19 cellular contexts compared by ENCODE assay signal in the genomic region with DNA sequence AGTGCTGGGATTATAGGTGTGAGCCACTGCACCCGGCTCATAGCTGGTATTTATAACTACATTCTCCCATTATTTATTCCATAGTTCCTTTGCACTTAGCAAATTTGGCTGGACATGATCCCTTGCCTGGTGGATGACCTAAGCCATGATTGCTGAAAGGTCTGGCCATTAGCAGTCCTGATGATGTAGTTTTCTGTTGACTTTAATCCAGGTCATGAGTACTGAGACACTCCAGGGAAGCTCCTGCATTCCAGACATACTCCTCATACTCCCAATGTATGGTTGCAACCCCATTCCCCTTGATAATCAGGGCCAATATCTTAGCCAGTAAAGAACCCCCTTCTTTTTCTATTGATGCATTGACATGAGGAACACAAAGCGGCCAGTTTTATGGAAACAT.
A peak's percentile ranks its signal among the peaks of the same experiment; 100 is the strongest.
DNase-seq lines count a peak whose midpoint lies in the region; ATAC-seq, FAIRE-seq and TF ChIP-seq lines count a peak whose summit lies in the region.
"Had no signal": no experiment of that assay in that cellular context is flagged by ENCODE, and none has a peak within 500 bp of the region (broad histone marks: within the 10 kb centered on the region; RNA-seq: fewer than 3 reads in every experiment).

No MANE protein-coding gene starts in this region.

- no peak for FAIRE-seq in HTR-8/SVneo (lab: Jason Lieb, UNC)
- FAIRE-seq: colon had no signal

- H3K36me3 ChIP-seq in brain microvascular endothelial cell (replicated peaks), result no peaks in the 10 kb centered on the region
- H3K36me3 ChIP-seq: gastrocnemius medialis, right atrium auricular region, transverse colon had no signal

- H3K4me3 ChIP-seq in brain microvascular endothelial cell (ENCODE audit: low read depth, low read length), result no peak overlapping the region
- H3K4me3 ChIP-seq: gastrocnemius medialis, right atrium auricular region, transverse colon had no signal

- H3K27me3 ChIP-seq in brain microvascular endothelial cell (replicated peaks), result no peaks in the 10 kb centered on the region
- H3K27me3 ChIP-seq: gastrocnemius medialis, right atrium auricular region, transverse colon had no signal

- DNase-seq in AG08396 (ENCODE audit: low spot score) (peak; percentile 27), HTR-8/SVneo (ENCODE audit: insufficient read length, low spot score) (peak; percentile 43), brain microvascular endothelial cell (peak; percentile 39), kidney tubule cell (ENCODE audit: low spot score) (peak; percentile 84), anterior cingulate cortex (lab: John Stamatoyannopoulos, UW) (no peak), NCI-H526 (lab: John Stamatoyannopoulos, UW) (no peak), NCI-H187 (lab: John Stamatoyannopoulos, UW) (no peak)
- DNase-seq: activated CD4-positive, alpha-beta T cell treated with anti-CD3 and anti-CD28 coated beads, Interleukin-2, amount 50 U/mL, for 4 hours; CD4-positive, alpha-beta memory T cell; endodermal cell; gastrocnemius medialis; left ventricle myocardium superior; NCI-H1436; stimulated activated naive B cell treated with anti-CD40 and anti-IgM and Interleukin-4, amounts not matched to agents 10 μg/mL and 1 μg/mL and 100 μg/mL, for 72 hours; T-cell; transverse colon had no signal

- no peak overlapping the region for H3K27ac ChIP-seq in brain microvascular endothelial cell
- H3K27ac ChIP-seq: gastrocnemius medialis, right atrium auricular region, transverse colon had no signal

- no peak for ATAC-seq in GM18519 (IDR thresholded peaks at IDR 0.05; ENCODE audit: low FRiP score, unreplicated experiment)
- ATAC-seq: gastrocnemius medialis; left ventricle myocardium superior; stimulated activated naive B cell treated with anti-CD40 and anti-IgM and Interleukin-4, amounts not matched to agents 10 μg/mL and 1 μg/mL and 100 μg/mL, for 72 hours; T-cell had no signal

- no peak for TF ChIP-seq CTCF in brain microvascular endothelial cell (IDR thresholded peaks at IDR 0.05; ENCODE audit: low read depth, low read length, missing control alignments)

- in situ Hi-C loops in brain microvascular endothelial cell (cut with HindIII; ENCODE audit: low pct_ligation_motif_present, low sequenced_read_pairs), result no loop called here

Comparison
In these comparisons a context has a peak if more than half of its experiments do, and no peak if none do; other contexts are left out.
1. DNase-seq: peak in AG08396 (single experiment), HTR-8/SVneo (single experiment), brain microvascular endothelial cell (single experiment) and kidney tubule cell (single experiment); none in anterior cingulate cortex (0 of 58), NCI-H526 (0 of 2) and NCI-H187 (0 of 2).